ENCODE assay signal across 18 cellular contexts in the genomic region with DNA sequence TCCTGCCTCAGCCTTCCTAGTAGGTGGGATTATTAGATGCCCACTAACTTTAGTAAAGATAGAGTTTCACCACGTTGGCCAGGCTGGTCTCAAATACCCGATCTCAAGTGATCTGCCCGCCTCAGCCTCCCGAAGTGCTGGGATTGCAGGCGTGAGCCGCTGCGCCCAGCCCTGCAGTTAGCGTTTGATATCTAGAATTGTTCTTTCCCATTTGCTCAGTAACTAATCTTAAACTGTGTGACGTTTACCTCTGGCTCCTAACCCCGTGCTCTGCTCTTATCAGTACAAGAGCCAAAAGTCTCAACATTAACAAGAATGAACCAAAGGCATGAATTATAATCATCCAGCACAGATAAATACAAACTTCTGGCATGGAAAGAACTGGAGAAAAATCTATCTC.
"Had no signal": no experiment of that assay in that cellular context is flagged by ENCODE, and none has a peak within 500 bp of the region (broad histone marks: within the 10 kb centered on the region; RNA-seq: fewer than 3 reads in every experiment).

No MANE protein-coding gene starts in this region.

- ATAC-seq: effector memory CD8-positive, alpha-beta T cell; left lung; natural killer cell treated with Interleukin-12 subunit alpha and Interleukin-12 subunit beta and Interleukin-15 and Interleukin-18, amount 100 ng/mL, for 72 hours had no signal

- H3K9me3 ChIP-seq: breast epithelium, left lung, transverse colon, vagina had no signal

- H3K36me3 ChIP-seq: breast epithelium, left lung, transverse colon, vagina had no signal

- H3K9me3 Mint-ChIP-seq: activated CD4-positive, alpha-beta T cell treated with anti-CD3 and anti-CD28 coated beads, Interleukin-2, amount 10 ng/mL, durations not matched to agents 7 days and 5 days; activated naive CD8-positive, alpha-beta T cell treated with anti-CD3 and anti-CD28 coated beads, Interleukin-2, amount 10 ng/mL, durations not matched to agents 7 days and 5 days; effector memory CD8-positive, alpha-beta T cell; natural killer cell treated with Interleukin-12 subunit alpha and Interleukin-12 subunit beta and Interleukin-15 and Interleukin-18, amount 100 ng/mL, for 72 hours; T-helper 2 cell treated with Interferon-gamma antibody and Interleukin-4, amounts not matched to agents 5 μg/mL and 100 μg/mL, for 36 hours had no signal

- H3K27ac ChIP-seq: breast epithelium, left lung, transverse colon, vagina had no signal

- H3K4me3 ChIP-seq: breast epithelium, left lung, transverse colon, vagina had no signal

- H3K4me1 ChIP-seq: breast epithelium, left lung, transverse colon, vagina had no signal

- DNase-seq: activated CD4-positive, alpha-beta T cell treated with anti-CD3 and anti-CD28 coated beads, Interleukin-2, amount 10 ng/mL, durations not matched to agents 7 days and 5 days; activated CD8-positive, alpha-beta memory T cell treated with anti-CD3 and anti-CD28 coated beads, Interleukin-2, amount 50 U/mL, for 48 hours; activated gamma-delta T cell treated with Interleukin-2 at 50 U/mL for 16 hours; activated naive CD8-positive, alpha-beta T cell treated with anti-CD3 and anti-CD28 coated beads, Interleukin-2, amount 10 ng/mL, durations not matched to agents 7 days and 5 days; aorta; dermis blood vessel endothelial cell; effector memory CD8-positive, alpha-beta T cell; hippocampal formation; kidney; left lung; stimulated activated CD4-positive, alpha-beta T cell treated with anti-CD3 and anti-CD28 coated beads, Interleukin-4, amount 100 ng/mL, for 1 hour; stimulated activated naive CD4-positive, alpha-beta T cell; substantia nigra; transverse colon had no signal

- H3K36me3 Mint-ChIP-seq: activated naive CD8-positive, alpha-beta T cell treated with anti-CD3 and anti-CD28 coated beads, Interleukin-2, amount 10 ng/mL, durations not matched to agents 7 days and 5 days; natural killer cell treated with Interleukin-12 subunit alpha and Interleukin-12 subunit beta and Interleukin-15 and Interleukin-18, amount 100 ng/mL, for 72 hours had no signal

- H3K4me3 Mint-ChIP-seq: activated CD4-positive, alpha-beta T cell treated with anti-CD3 and anti-CD28 coated beads, Interleukin-2, amount 10 ng/mL, durations not matched to agents 7 days and 5 days; activated naive CD8-positive, alpha-beta T cell treated with anti-CD3 and anti-CD28 coated beads, Interleukin-2, amount 10 ng/mL, durations not matched to agents 7 days and 5 days; effector memory CD8-positive, alpha-beta T cell; natural killer cell treated with Interleukin-12 subunit alpha and Interleukin-12 subunit beta and Interleukin-15 and Interleukin-18, amount 100 ng/mL, for 72 hours; T-helper 2 cell treated with Interferon-gamma antibody and Interleukin-4, amounts not matched to agents 5 μg/mL and 100 μg/mL, for 36 hours had no signal

- H3K27ac Mint-ChIP-seq: activated CD4-positive, alpha-beta T cell treated with anti-CD3 and anti-CD28 coated beads, Interleukin-2, amount 10 ng/mL, durations not matched to agents 7 days and 5 days; activated naive CD8-positive, alpha-beta T cell treated with anti-CD3 and anti-CD28 coated beads, Interleukin-2, amount 10 ng/mL, durations not matched to agents 7 days and 5 days; effector memory CD8-positive, alpha-beta T cell; natural killer cell treated with Interleukin-12 subunit alpha and Interleukin-12 subunit beta and Interleukin-15 and Interleukin-18, amount 100 ng/mL, for 72 hours; T-helper 2 cell treated with Interferon-gamma antibody and Interleukin-4, amounts not matched to agents 5 μg/mL and 100 μg/mL, for 36 hours had no signal

- H3K27me3 ChIP-seq: breast epithelium, transverse colon, vagina had no signal
